In genomic region chr3:113649169-113649833, GRCh38 we compare ENCODE assay signal across 26 cellular contexts.
"Had no signal": no experiment of that assay in that cellular context is flagged by ENCODE, and none has a peak within 500 bp of the region (broad histone marks: within the 10 kb centered on the region; RNA-seq: fewer than 3 reads in every experiment).

No MANE protein-coding gene starts in this region.

- H3K4me1 Mint-ChIP-seq: activated naive CD8-positive, alpha-beta T cell treated with anti-CD3 and anti-CD28 coated beads, Interleukin-2, amount 50 U/mL, for 24 hours; WTC11 had no signal

- H3K27me3 ChIP-seq: ascending aorta, body of pancreas had no signal

- ATAC-seq: activated naive CD4-positive, alpha-beta T cell treated with anti-CD3 and anti-CD28 coated beads, Interleukin-2, amount 50 U/mL, for 72 hours; activated naive CD8-positive, alpha-beta T cell treated with anti-CD3 and anti-CD28 coated beads, Interleukin-2, amount 50 U/mL, for 24 hours; activated T-cell treated with anti-CD3 and anti-CD28 coated beads, Interleukin-2, amount 50 U/mL, for 4 hours; body of pancreas; PC-3; WTC11 had no signal

- H3K36me3 ChIP-seq: ascending aorta had no signal

- H3K27ac ChIP-seq: ascending aorta, body of pancreas, KMS-11 had no signal

- DNase-seq: activated CD4-positive, alpha-beta memory T cell treated with anti-CD3 and anti-CD28 coated beads for 36 hours; activated CD4-positive, alpha-beta T cell treated with anti-CD3 and anti-CD28 coated beads for 48 hours; activated CD4-positive, CD25-positive, alpha-beta regulatory T cell treated with anti-CD3 and anti-CD28 coated beads, Interleukin-2, amount 50 U/mL, for 72 hours; activated CD8-positive, alpha-beta memory T cell treated with anti-CD3 and anti-CD28 coated beads for 24 hours; activated effector memory CD4-positive, alpha-beta T cell treated with anti-CD3 and anti-CD28 coated beads, Interleukin-2, amount 50 U/mL, for 16 hours; activated naive CD4-positive, alpha-beta T cell treated with Interleukin-2 at 50 U/mL for 16 hours; activated naive CD8-positive, alpha-beta T cell treated with anti-CD3 and anti-CD28 coated beads, Interleukin-2, amount 50 U/mL, for 24 hours; activated T-cell treated with anti-CD3 and anti-CD28 coated beads, Interleukin-2, amount 50 U/mL, for 4 hours; amniotic stem cell; body of pancreas; central memory CD4-positive, alpha-beta T cell; MV-4-11; NCI-H1092 treated with DMSO at 0.1 percent for 48 hours; NCI-H1417 treated with DMSO at 0.1 percent for 48 hours; NCI-H1694; NCI-H2029; NCI-H226; NCI-H526; NCI-H774; PC-3; SHP77 had no signal

- H3K4me2 ChIP-seq: KMS-11 had no signal

- H3K27me3 Mint-ChIP-seq: activated CD4-positive, alpha-beta memory T cell treated with anti-CD3 and anti-CD28 coated beads for 36 hours; activated naive CD8-positive, alpha-beta T cell treated with anti-CD3 and anti-CD28 coated beads, Interleukin-2, amount 50 U/mL, for 24 hours had no signal

- H3K4me3 Mint-ChIP-seq: activated CD4-positive, alpha-beta memory T cell treated with anti-CD3 and anti-CD28 coated beads for 36 hours; activated naive CD8-positive, alpha-beta T cell treated with anti-CD3 and anti-CD28 coated beads, Interleukin-2, amount 50 U/mL, for 24 hours; activated T-cell treated with anti-CD3 and anti-CD28 coated beads, Interleukin-2, amount 50 U/mL, for 4 hours; T-helper 1 cell treated with Interleukin-12 subunit alpha and Interleukin-12 subunit beta and Interleukin-4 antibody, amounts not matched to agents 30 μg/mL and 1 μg/mL, for 36 hours; WTC11 had no signal

- H3K27ac Mint-ChIP-seq: activated CD4-positive, alpha-beta memory T cell treated with anti-CD3 and anti-CD28 coated beads for 36 hours; activated naive CD4-positive, alpha-beta T cell treated with anti-CD3 and anti-CD28 coated beads, Interleukin-2, amount 50 U/mL, for 72 hours; activated naive CD8-positive, alpha-beta T cell treated with anti-CD3 and anti-CD28 coated beads, Interleukin-2, amount 50 U/mL, for 24 hours; T-helper 1 cell treated with Interleukin-12 subunit alpha and Interleukin-12 subunit beta and Interleukin-4 antibody, amounts not matched to agents 30 μg/mL and 1 μg/mL, for 36 hours; WTC11 had no signal

- H3K4me3 ChIP-seq: ascending aorta, body of pancreas had no signal

- H3K9ac ChIP-seq: KMS-11 had no signal

- H3K4me1 ChIP-seq: ascending aorta, body of pancreas had no signal
